In genomic region chr7:51253157-51253556, GRCh38 we compare ENCODE assay signal across 23 cellular contexts.
DNase-seq lines count a peak whose midpoint lies in the region; ATAC-seq, FAIRE-seq and TF ChIP-seq lines count a peak whose summit lies in the region.
"Had no signal": no experiment of that assay in that cellular context is flagged by ENCODE, and none has a peak within 500 bp of the region (broad histone marks: within the 10 kb centered on the region; RNA-seq: fewer than 3 reads in every experiment).

No MANE protein-coding gene starts in this region.

- no peak for TF ChIP-seq EP300 in H1 (IDR thresholded peaks at IDR 0.05; ENCODE audit: borderline replicate concordance in 1 of 2, low read depth in 2 of 2, low read length in 2 of 2)
- no peak for TF ChIP-seq EP300 in SK-N-SH (IDR thresholded peaks at IDR 0.05; ENCODE audit: borderline replicate concordance in 1 of 2, low read depth in 1 of 2, low read length in 1 of 2)

- H3K36me3 ChIP-seq in H1 (ENCODE audit: control insufficient read depth in 2 of 4, insufficient read depth in 4 of 4, low read length in 3 of 4) = no peaks in the 10 kb centered on the region
- H3K36me3 ChIP-seq in psoas muscle (ENCODE audit: insufficient read depth in 1 of 2, low read depth in 1 of 2) = no peaks in the 10 kb centered on the region
- H3K36me3 ChIP-seq in HAP-1 (replicated peaks) = no peaks in the 10 kb centered on the region
- no peaks in the 10 kb centered on the region for H3K36me3 ChIP-seq in SK-N-SH (replicated peaks in 1 of 2; ENCODE audit: control insufficient read depth in 1 of 2, insufficient read depth in 2 of 2, low read length in 1 of 2)
- H3K36me3 ChIP-seq: transverse colon had no signal

- no peak overlapping the region for H3K23ac ChIP-seq in H1 (ENCODE audit: insufficient read length)

- H2AK5ac ChIP-seq in H1 (ENCODE audit: low read depth, low read length) = no peak overlapping the region

- no peak overlapping the region for H2AFZ ChIP-seq in H1 (ENCODE audit: low read length)
- H2AFZ ChIP-seq in SK-N-SH (ENCODE audit: low read depth) = no peak overlapping the region

- H3K79me2 ChIP-seq in H1 (ENCODE audit: control insufficient read depth in 1 of 2, insufficient read depth in 2 of 2, low read length in 2 of 2) (peaks cover 0 to 70% of the 10 kb centered on the region in 2 experiments; a peak in 3 of 4 replicates), SK-N-SH (ENCODE audit: insufficient read depth) (no peaks in the 10 kb centered on the region)

- no peak overlapping the region for H2BK120ac ChIP-seq in H1 (replicated peaks; ENCODE audit: low read depth, low read length)

- no peak for TF ChIP-seq CTCF in H1 (IDR thresholded peaks at IDR 0.05; ENCODE audit: control extremely low read depth in 1 of 3, insufficient read depth in 1 of 3, low read depth in 1 of 3, low read length in 3 of 3)
- peak; percentile 7 for TF ChIP-seq CTCF in psoas muscle (IDR thresholded peaks at IDR 0.05)
- no peak for TF ChIP-seq CTCF in SK-N-SH (IDR thresholded peaks at IDR 0.05)

- no peak overlapping the region for H2BK15ac ChIP-seq in H1 (ENCODE audit: low read length)

- peaks cover 3% of the 10 kb centered on the region; the same call in 1 of the 2 replicates for H3K79me1 ChIP-seq in H1 (ENCODE audit: low read depth, low read length)

- no peak overlapping the region for H4K8ac ChIP-seq in H1 (ENCODE audit: extremely low read depth, insufficient read depth, low read length)

- no peaks in the 10 kb centered on the region for H3K9me3 ChIP-seq in H1 (ENCODE audit: insufficient read depth in 2 of 2, low read depth in 1 of 2, low read length in 1 of 2)
- no peaks in the 10 kb centered on the region for H3K9me3 ChIP-seq in psoas muscle
- no peaks in the 10 kb centered on the region for H3K9me3 ChIP-seq in HAP-1
- H3K9me3 ChIP-seq in SK-N-SH = no peaks in the 10 kb centered on the region
- H3K9me3 ChIP-seq: transverse colon had no signal

- no peak overlapping the region for H2BK12ac ChIP-seq in H1 (ENCODE audit: low read depth, low read length)

- no peak overlapping the region for H3K27ac ChIP-seq in H1 (ENCODE audit: low read depth, low read length)
- no peak overlapping the region for H3K27ac ChIP-seq in psoas muscle
- H3K27ac ChIP-seq in SK-N-SH (ENCODE audit: low read depth in 2 of 2, low read length in 1 of 2) = no peak overlapping the region

- H3K4me3 ChIP-seq in H1 (ENCODE audit: extremely low read depth in 1 of 4, insufficient read depth in 2 of 4, low read depth in 3 of 4, low read length in 4 of 4) (no peak overlapping the region), psoas muscle (no peak overlapping the region), HAP-1 (no peak overlapping the region), SK-N-SH (ENCODE audit: low read depth in 2 of 2, low read length in 1 of 2) (no peak overlapping the region)
- H3K4me3 ChIP-seq: transverse colon had no signal

- H3K4me2 ChIP-seq in H1 (ENCODE audit: insufficient read depth in 1 of 2, low read depth in 2 of 2, low read length in 2 of 2) (no peak overlapping the region), SK-N-SH (no peak overlapping the region)

- H3K4ac ChIP-seq in H1 (replicated peaks; ENCODE audit: insufficient read length, low read depth, low read length) = no peak overlapping the region

- FAIRE-seq in H1 (lab: Jason Lieb, UNC) = no peak
- FAIRE-seq: astrocyte had no signal

- H3K27me3 ChIP-seq in H1 (replicated peaks in 1 of 4; ENCODE audit: control insufficient read depth in 3 of 4, extremely low read depth in 1 of 4, insufficient read depth in 3 of 4, low read length in 3 of 4) (no peaks in the 10 kb centered on the region), psoas muscle (ENCODE audit: insufficient read depth in 3 of 3, low read length in 2 of 3) (no peaks in the 10 kb centered on the region), HAP-1 (ENCODE audit: low read depth) (no peaks in the 10 kb centered on the region), SK-N-SH (ENCODE audit: insufficient read depth) (no peaks in the 10 kb centered on the region)
- H3K27me3 ChIP-seq: transverse colon had no signal

- H3K4me1 ChIP-seq in H1 (replicated peaks in 1 of 4; ENCODE audit: control insufficient read depth in 3 of 4, insufficient read depth in 4 of 4, low read length in 3 of 4) (peaks cover 0 to 10% (median 6%) of the 10 kb centered on the region in 4 experiments; a peak in 5 of 7 replicates), psoas muscle (peaks cover 48% of the 10 kb centered on the region), HAP-1 (no peaks in the 10 kb centered on the region), SK-N-SH (ENCODE audit: control insufficient read depth in 1 of 2, insufficient read depth in 2 of 2, low read depth in 1 of 2, low read length in 1 of 2) (no peaks in the 10 kb centered on the region)

- TF ChIP-seq POLR2A in H1 (IDR thresholded peaks at IDR 0.05; ENCODE audit: control extremely low read depth in 1 of 2, low read depth in 2 of 2, low read length in 2 of 2) = no peak

- H4K5ac ChIP-seq in H1 (ENCODE audit: insufficient read length, low read depth, low read length) = no peak overlapping the region

- no peak overlapping the region for H2BK5ac ChIP-seq in H1 (ENCODE audit: low read depth, low read length)

- H4K20me1 ChIP-seq in H1 (replicated peaks in 1 of 2; ENCODE audit: control insufficient read depth in 1 of 2, insufficient read depth in 2 of 2, low read length in 2 of 2) (peaks cover 0 to 1% of the 10 kb centered on the region in 2 experiments), SK-N-SH (ENCODE audit: insufficient read depth) (no peaks in the 10 kb centered on the region)

- no peak overlapping the region for H3K14ac ChIP-seq in H1 (ENCODE audit: insufficient read length)

- CTCF ChIA-PET in H1 (lab: Charles Lee; ENCODE audit: partially characterized antibody) (no interaction called here), SK-N-SH (lab: Yijun Ruan, JAX) (no interaction called here)

- intact Hi-C loops in psoas muscle (cut with DNase I) = no loop called here

- 89% methylated on average over 3 of the region's 3 CpGs; no CpG with 5 or more reads in 1 of the 2 experiments for WGBS in H1 (ENCODE audit: extremely low coverage in 1 of 2, insufficient coverage in 1 of 2, insufficient read length in 1 of 2, insufficient replicate concordance in 2 of 2, low coverage in 1 of 2, low lambda C conversion rate in 2 of 2, missing lambda C conversion rate in 1 of 2), 2 experiments
- 89 to 97% (median 91%) methylated on average over 3 of the region's 3 CpGs for WGBS in psoas muscle, 3 donors
- 41% methylated on average over 3 of the region's 3 CpGs for WGBS in SK-N-SH (ENCODE audit: low lambda C conversion rate)

- no peak for ATAC-seq in psoas muscle
- ATAC-seq in HG02610 (IDR thresholded peaks at IDR 0.05; ENCODE audit: unreplicated experiment) = no peak
- ATAC-seq: CD8-positive, alpha-beta T cell; Panc1; T-cell; WTC11 had no signal

- H3K9ac ChIP-seq in H1 (replicated peaks in 1 of 4; ENCODE audit: extremely low read depth in 1 of 4, low read depth in 3 of 4, low read length in 3 of 4) (no peak overlapping the region), SK-N-SH (no peak overlapping the region)

- H3K56ac ChIP-seq in H1 (replicated peaks; ENCODE audit: insufficient read length, low read depth, low read length) = no peak overlapping the region

- no peaks in the 10 kb centered on the region for H3F3A ChIP-seq in SK-N-SH (replicated peaks; ENCODE audit: insufficient read depth)

- H2BK20ac ChIP-seq in H1 (ENCODE audit: low read length) = no peak overlapping the region

- H4K91ac ChIP-seq in H1 (replicated peaks; ENCODE audit: insufficient read length, low read length) = no peak overlapping the region

- H3K18ac ChIP-seq in H1 (ENCODE audit: extremely low read depth, low read length) = no peak overlapping the region

- DNase-seq in NCI-H510A treated with DMSO at 0.1 percent for 48 hours (lab: John Stamatoyannopoulos, UW) (peak; percentile 25), NCI-H510A (lab: John Stamatoyannopoulos, UW) (no peak), NCI-H69 (lab: John Stamatoyannopoulos, UW) (peak; percentile 28), H1 (ENCODE audit: low read depth in 1 of 2, low spot score in 2 of 2) (no peak), psoas muscle (no peak), HAP-1 (ENCODE audit: low spot score in 2 of 2) (no peak), SK-N-SH (no peak)
- DNase-seq: activated gamma-delta T cell treated with Interleukin-2 at 50 U/mL for 16 hours; CD8-positive, alpha-beta T cell; dermis blood vessel endothelial cell; GF-D8; NCI-H1417 treated with DMSO at 0.1 percent for 48 hours; NCI-H446; nephron progenitor cell; retina; stimulated activated CD4-positive, alpha-beta T cell treated with anti-CD3 and anti-CD28 coated beads, Interleukin-2, amount 100 ng/mL, for 24 hours; stimulated activated CD8-positive, alpha-beta memory T cell treated with anti-CD3 and anti-CD28 coated beads, Interleukin-4, amount 100 ng/mL, for 48 hours; T-cell; transverse colon had no signal

- H3K23me2 ChIP-seq in H1 (ENCODE audit: low read depth, low read length) = no peaks in the 10 kb centered on the region

- H3K9me2 ChIP-seq in SK-N-SH = no peaks in the 10 kb centered on the region

- POLR2A ChIA-PET in H1 (lab: Charles Lee; ENCODE audit: partially characterized antibody) = no interaction called here
- POLR2A ChIA-PET in SK-N-SH (lab: Yijun Ruan, JAX) = no interaction called here

- in situ Hi-C loops in HAP-1 (cut with MboI; ENCODE audit: low sequenced_read_pairs) = no loop called here

- TF ChIP-seq RAD21 in H1 (IDR thresholded peaks at IDR 0.05 in 1 of 2, conservative IDR thresholded peaks at IDR 0.05 in 1 of 2; ENCODE audit: low read depth in 2 of 2, low read length in 2 of 2) = peak; percentile 18 to 39; a peak in 3 of 4 replicates
- TF ChIP-seq RAD21 in SK-N-SH (IDR thresholded peaks at IDR 0.05; ENCODE audit: low read length) = no peak

TF ChIP-seq in H1, 55 proteins besides CTCF, POLR2A, EP300 and RAD21 (continues in another document):
- TF ChIP-seq SRF (IDR thresholded peaks at IDR 0.05; ENCODE audit: low read depth, low read length) (no peak), RBBP5 (IDR thresholded peaks at IDR 0.05; ENCODE audit: borderline replicate concordance, low read depth, low read length) (no peak), SUZ12 (IDR thresholded peaks at IDR 0.05; ENCODE audit: low read length) (no peak), CHD2 (IDR thresholded peaks at IDR 0.05; ENCODE audit: low read length) (no peak), EZH2 (IDR thresholded peaks at IDR 0.05; ENCODE audit: low read depth, low read length, severe bottlenecking) (no peak), SIX5 (IDR thresholded peaks at IDR 0.05; ENCODE audit: low read depth, low read length) (no peak)

Comparison
In these comparisons a context has a peak if more than half of its experiments do, and no peak if none do; other contexts are left out.
1. DNase-seq: peak in NCI-H510A treated with DMSO at 0.1 percent for 48 hours (single experiment) and NCI-H69 (single experiment); none in NCI-H510A (single experiment), H1 (0 of 2), psoas muscle (0 of 2), HAP-1 (0 of 2) and SK-N-SH (single experiment).